1 cellular context compared by ENCODE assay signal in genomic region chr10:79347226-79347893, GRCh38.
TF ChIP-seq lines count a peak whose summit lies in the region.

Gene PPIF, plus strand, starts transcription at chr10:79347469. Its CDS starts 80 bp downstream, at chr10:79347549.

TF ChIP-seq in HepG2, 621 proteins besides CTCF, POLR2A, EP300 and RAD21 (continued from another document and continues in another):
- TF ChIP-seq HMGXB3 (CRISPR knock-in tag; IDR thresholded peaks at IDR 0.05; ENCODE audit: borderline replicate concordance) (peak; percentile 54; the same call in 1 of the 2 replicates), ZNF678 (CRISPR knock-in tag; IDR thresholded peaks at IDR 0.05) (0 out of 2 replicates have a peak, but pooled peaks have one; percentile 50), ZNF766 (CRISPR knock-in tag; IDR thresholded peaks at IDR 0.05; ENCODE audit: borderline replicate concordance) (peak; percentile 71; the same call in 1 of the 2 replicates), ZNF329 (CRISPR knock-in tag; IDR thresholded peaks at IDR 0.05; ENCODE audit: low read depth) (peak; percentile 80), SAFB2 (CRISPR knock-in tag; IDR thresholded peaks at IDR 0.05; ENCODE audit: borderline replicate concordance, low read depth) (0 out of 2 replicates have a peak, but pooled peaks have one; percentile 69), FOXP1 (IDR thresholded peaks at IDR 0.05) (no peak), FOXP1 (CRISPR knock-in tag; IDR thresholded peaks at IDR 0.05) (no peak), NFIC (IDR thresholded peaks at IDR 0.05; ENCODE audit: low read length) (no peak; the same call in 1 of the 2 replicates), ZMAT3 (CRISPR knock-in tag; conservative IDR thresholded peaks at IDR 0.05) (peak; percentile 53; the same call in 1 of the 2 replicates), ZNF407 (CRISPR knock-in tag; IDR thresholded peaks at IDR 0.05; ENCODE audit: not compliant biosample characterization) (no peak), ZNF563 (CRISPR knock-in tag; IDR thresholded peaks at IDR 0.05) (peak; percentile 58), RFXANK (CRISPR knock-in tag; IDR thresholded peaks at IDR 0.05) (no peak), ZNF441 (CRISPR knock-in tag; IDR thresholded peaks at IDR 0.05; ENCODE audit: borderline replicate concordance) (peak; percentile 76; the same call in 1 of the 2 replicates), PHF21A (CRISPR knock-in tag; IDR thresholded peaks at IDR 0.05) (peak; percentile 55), AGO2 (optimal IDR thresholded peaks at IDR 0.05; ENCODE audit: low read depth, low read length) (peak; percentile 93), RBM22 (optimal IDR thresholded peaks at IDR 0.05; ENCODE audit: low read length) (peak; percentile 75), KDM4B (CRISPR knock-in tag; IDR thresholded peaks at IDR 0.05) (0 out of 2 replicates have a peak, but pooled peaks have one; percentile 48), MEIS2 (CRISPR knock-in tag; IDR thresholded peaks at IDR 0.05) (peak; percentile 63; the same call in 1 of the 2 replicates), ZBTB14 (CRISPR knock-in tag; IDR thresholded peaks at IDR 0.05) (peak; percentile 45), ZHX2 (IDR thresholded peaks at IDR 0.05; ENCODE audit: low read depth) (no peak), ZHX2 (CRISPR knock-in tag; IDR thresholded peaks at IDR 0.05; ENCODE audit: borderline replicate concordance) (no peak)
- TF ChIP-seq, protein P1, sequence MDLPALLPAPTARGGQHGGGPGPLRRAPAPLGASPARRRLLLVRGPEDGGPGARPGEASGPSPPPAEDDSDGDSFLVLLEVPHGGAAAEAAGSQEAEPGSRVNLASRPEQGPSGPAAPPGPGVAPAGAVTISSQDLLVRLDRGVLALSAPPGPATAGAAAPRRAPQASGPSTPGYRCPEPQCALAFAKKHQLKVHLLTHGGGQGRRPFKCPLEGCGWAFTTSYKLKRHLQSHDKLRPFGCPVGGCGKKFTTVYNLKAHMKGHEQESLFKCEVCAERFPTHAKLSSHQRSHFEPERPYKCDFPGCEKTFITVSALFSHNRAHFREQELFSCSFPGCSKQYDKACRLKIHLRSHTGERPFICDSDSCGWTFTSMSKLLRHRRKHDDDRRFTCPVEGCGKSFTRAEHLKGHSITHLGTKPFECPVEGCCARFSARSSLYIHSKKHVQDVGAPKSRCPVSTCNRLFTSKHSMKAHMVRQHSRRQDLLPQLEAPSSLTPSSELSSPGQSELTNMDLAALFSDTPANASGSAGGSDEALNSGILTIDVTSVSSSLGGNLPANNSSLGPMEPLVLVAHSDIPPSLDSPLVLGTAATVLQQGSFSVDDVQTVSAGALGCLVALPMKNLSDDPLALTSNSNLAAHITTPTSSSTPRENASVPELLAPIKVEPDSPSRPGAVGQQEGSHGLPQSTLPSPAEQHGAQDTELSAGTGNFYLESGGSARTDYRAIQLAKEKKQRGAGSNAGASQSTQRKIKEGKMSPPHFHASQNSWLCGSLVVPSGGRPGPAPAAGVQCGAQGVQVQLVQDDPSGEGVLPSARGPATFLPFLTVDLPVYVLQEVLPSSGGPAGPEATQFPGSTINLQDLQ (CRISPR knock-in tag; IDR thresholded peaks at IDR 0.05): peak; percentile 89; the same call in 1 of the 2 replicates
- TF ChIP-seq, protein P2, sequence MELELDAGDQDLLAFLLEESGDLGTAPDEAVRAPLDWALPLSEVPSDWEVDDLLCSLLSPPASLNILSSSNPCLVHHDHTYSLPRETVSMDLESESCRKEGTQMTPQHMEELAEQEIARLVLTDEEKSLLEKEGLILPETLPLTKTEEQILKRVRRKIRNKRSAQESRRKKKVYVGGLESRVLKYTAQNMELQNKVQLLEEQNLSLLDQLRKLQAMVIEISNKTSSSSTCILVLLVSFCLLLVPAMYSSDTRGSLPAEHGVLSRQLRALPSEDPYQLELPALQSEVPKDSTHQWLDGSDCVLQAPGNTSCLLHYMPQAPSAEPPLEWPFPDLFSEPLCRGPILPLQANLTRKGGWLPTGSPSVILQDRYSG (CRISPR knock-in tag; IDR thresholded peaks at IDR 0.05): peak; percentile 61
- TF ChIP-seq, protein P3, sequence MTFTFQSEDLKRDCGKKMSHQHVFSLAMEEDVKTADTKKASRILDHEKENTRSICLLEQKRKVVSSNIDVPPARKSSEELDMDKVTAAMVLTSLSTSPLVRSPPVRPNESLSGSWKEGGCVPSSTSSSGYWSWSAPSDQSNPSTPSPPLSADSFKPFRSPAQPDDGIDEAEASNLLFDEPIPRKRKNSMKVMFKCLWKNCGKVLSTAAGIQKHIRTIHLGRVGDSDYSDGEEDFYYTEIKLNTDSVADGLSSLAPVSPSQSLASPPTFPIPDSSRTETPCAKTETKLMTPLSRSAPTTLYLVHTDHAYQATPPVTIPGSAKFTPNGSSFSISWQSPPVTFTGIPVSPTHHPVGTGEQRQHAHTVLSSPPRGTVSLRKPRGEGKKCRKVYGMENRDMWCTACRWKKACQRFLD (CRISPR knock-in tag; IDR thresholded peaks at IDR 0.05; ENCODE audit: borderline replicate concordance): no peak
